21 cellular contexts compared by ENCODE assay signal in genomic region chr9:136520053-136520540, GRCh38. TPM values are rescaled to one million over a fixed set of nuclear protein-coding genes. Genes with fewer than 3 reads are reported as not detected.
DNase-seq lines count a peak whose midpoint lies in the region; ATAC-seq and TF ChIP-seq lines count a peak whose summit lies in the region.
"Had no signal": no experiment of that assay in that cellular context is flagged by ENCODE, and none has a peak within 500 bp of the region (broad histone marks: within the 10 kb centered on the region; RNA-seq: fewer than 3 reads in every experiment).

No MANE protein-coding gene starts in this region.

- H3K36me3 ChIP-seq in A673 (ENCODE audit: insufficient read depth, low read length, poor library complexity, severe bottlenecking), result peaks cover 14% of the 10 kb centered on the region
- H3K36me3 ChIP-seq in stomach, result peaks cover 41 to 85% (median 80%) of the 10 kb centered on the region in 4 donors
- H3K36me3 ChIP-seq: MG63 had no signal

- no peak overlapping the region for H4K8ac ChIP-seq in H9 (replicated peaks; ENCODE audit: insufficient read length, low read depth, low read length)

- H2BK120ac ChIP-seq in H9 (ENCODE audit: low read depth, low read length, poor library complexity, severe bottlenecking), result no peak overlapping the region

- H2AK5ac ChIP-seq in H9 (ENCODE audit: insufficient read length, low read length), result no peak overlapping the region

- H3K18ac ChIP-seq in H9 (ENCODE audit: insufficient read length, low read depth, low read length), result no peak overlapping the region

- H3K27me3 ChIP-seq in A673 (replicated peaks; ENCODE audit: insufficient read depth, low read depth, low read length, poor library complexity), result no peaks in the 10 kb centered on the region
- no peaks in the 10 kb centered on the region for H3K27me3 ChIP-seq in H9 (ENCODE audit: insufficient read depth, low read length)
- no peaks in the 10 kb centered on the region for H3K27me3 ChIP-seq in stomach
- H3K27me3 ChIP-seq: brain microvascular endothelial cell, MG63, suprapubic skin had no signal

- POLR2A ChIA-PET in A673 (lab: Charles Lee; ENCODE audit: low non-redundant PET), result no interaction called here

- H4K5ac ChIP-seq in H9 (ENCODE audit: insufficient read length, low read depth, low read length), result no peak overlapping the region

- H4K91ac ChIP-seq in H9 (ENCODE audit: insufficient read length, low read depth, low read length), result no peak overlapping the region

- no peak overlapping the region for H3K23ac ChIP-seq in H9 (ENCODE audit: insufficient read length, low read depth, low read length)

- no peak for TF ChIP-seq EP300 in stomach (IDR thresholded peaks at IDR 0.05)

- no peak overlapping the region for H3K14ac ChIP-seq in H9 (ENCODE audit: insufficient read depth, low read length)

- peaks cover 2% of the 10 kb centered on the region; the same call in 1 of the 2 replicates for H3K79me2 ChIP-seq in H9 (ENCODE audit: insufficient read depth, low read length)

- no peaks in the 10 kb centered on the region for H3K79me1 ChIP-seq in H9 (ENCODE audit: insufficient read depth, low read depth, low read length, poor library complexity, severe bottlenecking)

- peak; percentile 30 for DNase-seq in A673 (ENCODE audit: low spot score)
- DNase-seq in H9, result no peak
- no peak for DNase-seq in memory B cell (ENCODE audit: low spot score in 2 of 2)
- DNase-seq in stomach, result no peak
- DNase-seq: activated naive CD4-positive, alpha-beta T cell treated with Interleukin-2 at 50 U/mL for 16 hours; brain microvascular endothelial cell; effector memory CD8-positive, alpha-beta T cell; EL; foreskin fibroblast; HFFc6; MG63; posterior cingulate gyrus; stimulated activated CD4-positive, alpha-beta T cell treated with anti-CD3 and anti-CD28 coated beads, Interleukin-15, amount 100 ng/mL, for 24 hours; WERI-Rb-1 had no signal

- no TSS peak for BruUV-seq in A673 (replicated peaks; lab: Mats Ljungman, UMichigan)

- H3K27ac Mint-ChIP-seq in H9 (peak overlapping the region; percentile 52 to 68 (median 61); a peak in 3 of 7 replicates), memory B cell (no peak overlapping the region)
- H3K27ac Mint-ChIP-seq in dendritic cell treated with granulocyte-macrophage colony-stimulating factor and Interleukin-4, amounts not matched to agents 40 ng/mL and 50 ng/mL, for 4 days, result peak overlapping the region; percentile 95
- H3K27ac Mint-ChIP-seq: B cell; effector memory CD8-positive, alpha-beta T cell; HFFc6 had no signal

- no peak overlapping the region for H2BK20ac ChIP-seq in H9 (ENCODE audit: low read depth, low read length, poor library complexity, severe bottlenecking)

- H3K9ac ChIP-seq in H9 (ENCODE audit: extremely low read depth, insufficient read length, low read length), result no peak overlapping the region

- no peaks in the 10 kb centered on the region for H3K27me3 Mint-ChIP-seq in H9 (ENCODE audit: low read depth)
- no peaks in the 10 kb centered on the region for H3K27me3 Mint-ChIP-seq in dendritic cell treated with granulocyte-macrophage colony-stimulating factor and Interleukin-4, amounts not matched to agents 40 ng/mL and 50 ng/mL, for 4 days
- H3K27me3 Mint-ChIP-seq in memory B cell, result no peaks in the 10 kb centered on the region
- H3K27me3 Mint-ChIP-seq: B cell; effector memory CD8-positive, alpha-beta T cell had no signal

- H3K4me2 ChIP-seq in H9 (ENCODE audit: insufficient read depth, insufficient read length, low read length), result no peak overlapping the region

- no peaks in the 10 kb centered on the region for H3K9me3 ChIP-seq in A673 (ENCODE audit: low read depth, low read length, poor library complexity, severe bottlenecking)
- H3K9me3 ChIP-seq in H9 (ENCODE audit: control insufficient read depth, low read depth, low read length), result no peaks in the 10 kb centered on the region
- no peaks in the 10 kb centered on the region for H3K9me3 ChIP-seq in stomach
- H3K9me3 ChIP-seq: MG63, suprapubic skin had no signal

- TF ChIP-seq POLR2A in stomach (IDR thresholded peaks at IDR 0.05), result no peak

- no peak overlapping the region for H3T11ph ChIP-seq in H9 (ENCODE audit: low read length)

- H3K4me3 ChIP-seq in A673 (ENCODE audit: low read depth, low read length, poor library complexity, severe bottlenecking), result no peak overlapping the region
- no peak overlapping the region for H3K4me3 ChIP-seq in stomach
- H3K4me3 ChIP-seq: MG63, suprapubic skin had no signal

- no peaks in the 10 kb centered on the region for H3K9me3 Mint-ChIP-seq in H9
- no peaks in the 10 kb centered on the region for H3K9me3 Mint-ChIP-seq in dendritic cell treated with granulocyte-macrophage colony-stimulating factor and Interleukin-4, amounts not matched to agents 40 ng/mL and 50 ng/mL, for 4 days
- no peaks in the 10 kb centered on the region for H3K9me3 Mint-ChIP-seq in memory B cell
- H3K9me3 Mint-ChIP-seq: effector memory CD8-positive, alpha-beta T cell; HFFc6 had no signal

- H3K4me3 Mint-ChIP-seq in H9 (no peak overlapping the region), memory B cell (peak overlapping the region; percentile 14)
- no peak overlapping the region for H3K4me3 Mint-ChIP-seq in dendritic cell treated with granulocyte-macrophage colony-stimulating factor and Interleukin-4, amounts not matched to agents 40 ng/mL and 50 ng/mL, for 4 days
- H3K4me3 Mint-ChIP-seq: B cell; effector memory CD8-positive, alpha-beta T cell; HFFc6 had no signal

- H2BK5ac ChIP-seq in H9 (ENCODE audit: insufficient read length, low read length), result no peak overlapping the region

- H2BK15ac ChIP-seq in H9 (ENCODE audit: low read depth, low read length), result no peak overlapping the region

- H3K4me1 ChIP-seq in A673 (ENCODE audit: insufficient read depth, low read length, poor library complexity, severe bottlenecking) (peaks cover 9% of the 10 kb centered on the region), H9 (ENCODE audit: insufficient read depth, low read length) (no peaks in the 10 kb centered on the region), stomach (peaks cover 0 to 54% (median 10%) of the 10 kb centered on the region in 4 donors)

- WGBS in H9 (ENCODE audit: extremely low coverage, insufficient read length, low lambda C conversion rate), result no CpG with 5 or more reads among the region's 20 CpGs
- 44 to 70% (median 48%) methylated on average over 20 of the region's 20 CpGs for WGBS in stomach, 5 donors

- CTCF ChIA-PET in A673 (lab: Charles Lee), result no interaction called here

- no peak overlapping the region for H2AFZ ChIP-seq in H9 (ENCODE audit: low read length)

- no peak for TF ChIP-seq CTCF in A673 (conservative IDR thresholded peaks at IDR 0.05; ENCODE audit: low read depth, low read length)
- TF ChIP-seq CTCF in H9 (conservative IDR thresholded peaks at IDR 0.05), result no peak
- no peak for TF ChIP-seq CTCF in stomach (IDR thresholded peaks at IDR 0.05)

- no peak overlapping the region for H3K56ac ChIP-seq in H9 (ENCODE audit: insufficient read length, low read depth, low read length)

- H3K4me1 Mint-ChIP-seq in H9 (no peaks in the 10 kb centered on the region), memory B cell (no peaks in the 10 kb centered on the region)
- H3K4me1 Mint-ChIP-seq in dendritic cell treated with granulocyte-macrophage colony-stimulating factor and Interleukin-4, amounts not matched to agents 40 ng/mL and 50 ng/mL, for 4 days (ENCODE audit: low read depth), result peaks cover 45% of the 10 kb centered on the region

- no peak overlapping the region for H2BK12ac ChIP-seq in H9 (ENCODE audit: insufficient read length, low read depth, low read length)

- ATAC-seq in memory B cell (ENCODE audit: low read depth) (peak; percentile 29), HG02884 (IDR thresholded peaks at IDR 0.05; ENCODE audit: unreplicated experiment) (no peak), HG03135 (IDR thresholded peaks at IDR 0.05; ENCODE audit: unreplicated experiment) (no peak), HG02970 (IDR thresholded peaks at IDR 0.05; ENCODE audit: low FRiP score, unreplicated experiment) (no peak)
- ATAC-seq: effector memory CD8-positive, alpha-beta T cell; Panc1 had no signal

- H3K23me2 ChIP-seq in H9 (ENCODE audit: insufficient read length, low read depth, low read length, poor library complexity, severe bottlenecking), result no peaks in the 10 kb centered on the region

- H3K27ac ChIP-seq in A673 (ENCODE audit: low read depth, low read length, poor library complexity, severe bottlenecking), result peak overlapping the region; percentile 30
- H3K27ac ChIP-seq in H9 (ENCODE audit: insufficient read length, low read depth, low read length), result no peak overlapping the region
- H3K27ac ChIP-seq in stomach, result peak overlapping the region in 1 of 5 donors; percentile 11
- H3K27ac ChIP-seq: brain microvascular endothelial cell, suprapubic skin, WERI-Rb-1 had no signal

- intact Hi-C loops in A673 (cut with micrococcal nuclease; ENCODE audit: unreplicated experiment) (no loop called here), stomach (cut with DNase I; ENCODE audit: low total_unique reads) (no loop called here)
- intact Hi-C loops in dendritic cell treated with granulocyte-macrophage colony-stimulating factor and Interleukin-4, amounts not matched to agents 40 ng/mL and 50 ng/mL, for 4 days (cut with micrococcal nuclease), result no loop called here

- no peaks in the 10 kb centered on the region for H4K20me1 ChIP-seq in H9 (ENCODE audit: control insufficient read depth, insufficient read depth, insufficient read length)

- peaks cover 2 to 28% (median 26%) of the 10 kb centered on the region in 3 experiments; a peak in 6 of 7 replicates for H3K36me3 Mint-ChIP-seq in H9 (ENCODE audit: insufficient read depth in 1 of 3, low read depth in 3 of 3)
- H3K36me3 Mint-ChIP-seq in dendritic cell treated with granulocyte-macrophage colony-stimulating factor and Interleukin-4, amounts not matched to agents 40 ng/mL and 50 ng/mL, for 4 days (ENCODE audit: low read depth), result peaks cover 94% of the 10 kb centered on the region
- H3K36me3 Mint-ChIP-seq in memory B cell, result peaks cover 3% of the 10 kb centered on the region

- H3K4ac ChIP-seq in H9 (ENCODE audit: low read depth, low read length), result no peak overlapping the region

RNA-seq across cellular contexts. Expression of gene NOTCH1, which starts 25.8 kb away (rescaled TPM):
- total RNA-seq in A673 (2021) (37.2 and 50.2 TPM in 2 replicates), H9 (2021) (63.7 and 71.6 TPM in 2 replicates), stomach (100 to 1,000 TPM in 1 of 5 donors, 10 to 100 TPM in 4; 18.4 to 338 (median 62.5) TPM)
- polyA plus RNA-seq in stomach, result 1 to 10 TPM; 1.4 to 7.9 (median 2.3) TPM

RNA-seq across cellular contexts. Expression of gene SEC16A, which starts 37.3 kb away (rescaled TPM):
- total RNA-seq in A673 (2021) (72.9 and 73.7 TPM in 2 replicates), H9 (2021) (52.1 and 56.4 TPM in 2 replicates), stomach (100 to 1,000 TPM in 1 of 5 donors, 10 to 100 TPM in 4; 14.6 to 105 (median 60.3) TPM)
- polyA plus RNA-seq in stomach, result 10 to 100 TPM; 29.9 to 44.2 (median 32.2) TPM
